18 cellular contexts compared by ENCODE assay signal in the genomic region with DNA sequence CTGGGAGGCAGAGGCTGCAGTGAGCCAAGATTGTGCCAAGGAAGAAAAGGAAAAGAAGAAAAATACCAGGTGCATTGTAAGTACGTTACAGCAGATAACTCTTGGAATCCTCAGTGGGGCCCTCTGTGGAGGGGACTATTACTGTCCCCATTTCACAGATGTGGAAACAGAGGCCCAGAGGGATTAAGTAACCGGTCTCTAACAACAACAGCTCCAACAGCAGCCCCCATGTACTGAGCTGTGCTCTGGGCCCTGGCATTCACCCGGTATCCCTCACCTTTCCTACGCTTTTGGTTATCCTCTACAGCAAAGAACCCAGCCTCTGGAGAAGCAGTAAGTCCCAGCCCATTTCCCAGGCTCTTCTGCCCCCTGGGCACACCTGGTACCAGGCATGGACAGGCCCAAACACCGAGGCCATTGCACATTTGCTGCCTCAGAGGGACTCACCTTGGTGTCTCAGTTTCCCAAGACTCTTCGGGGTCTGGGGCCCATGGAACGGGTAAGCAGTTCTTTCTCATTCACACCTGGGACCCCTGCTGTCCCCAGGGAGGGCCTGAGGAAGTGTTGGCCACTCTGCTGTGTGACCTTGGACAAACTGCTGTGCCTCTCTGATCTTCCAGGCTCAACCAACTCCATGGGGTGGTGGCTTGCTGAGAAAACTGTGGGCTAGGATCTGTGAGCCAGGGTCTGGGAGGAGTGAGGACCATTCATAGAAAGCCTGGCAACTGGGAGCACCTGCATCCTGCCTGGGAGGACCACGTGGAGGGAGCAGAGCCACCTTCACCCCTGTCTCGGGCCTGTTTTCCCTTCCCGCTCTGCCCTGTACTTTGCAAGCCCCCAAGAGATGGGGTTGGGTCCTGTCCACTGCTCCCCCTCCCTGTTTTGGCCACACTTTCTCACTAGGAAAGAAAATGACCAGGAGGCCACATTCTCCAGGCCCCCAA. TPM values are rescaled to one million over a fixed set of nuclear protein-coding genes. Genes with fewer than 3 reads are reported as not detected.
A peak's percentile ranks its signal among the peaks of the same experiment; 100 is the strongest.
DNase-seq lines count a peak whose midpoint lies in the region; ATAC-seq, FAIRE-seq and TF ChIP-seq lines count a peak whose summit lies in the region.
"Had no signal": no experiment of that assay in that cellular context is flagged by ENCODE, and none has a peak within 500 bp of the region (broad histone marks: within the 10 kb centered on the region; RNA-seq: fewer than 3 reads in every experiment).

No MANE protein-coding gene starts in this region.

- H3K79me2 ChIP-seq in astrocyte (ENCODE audit: insufficient read depth, low read length): no peaks in the 10 kb centered on the region

- H3K36me3 Mint-ChIP-seq in astrocyte (ENCODE audit: low read depth, unreplicated experiment) (no peaks in the 10 kb centered on the region), naive B cell (no peaks in the 10 kb centered on the region)
- H3K36me3 Mint-ChIP-seq in stimulated activated effector memory CD8-positive, alpha-beta T cell treated with anti-CD3 and anti-CD28 coated beads, Interleukin-12 subunit alpha, Interleukin-12 subunit beta, amount 100 ng/mL, for 72 hours: no peaks in the 10 kb centered on the region

- H4K20me1 ChIP-seq in BLaER1 treated with 17β-estradiol and CSF1 and Interleukin-3, amounts not matched to agents 10 nM and 100 nM: no peaks in the 10 kb centered on the region
- H4K20me1 ChIP-seq in astrocyte (ENCODE audit: insufficient read depth, low read length): no peaks in the 10 kb centered on the region

- H3K9me3 Mint-ChIP-seq in astrocyte (ENCODE audit: unreplicated experiment) (no peaks in the 10 kb centered on the region), naive B cell (peaks cover 0 to 6% (median 0%) of the 10 kb centered on the region in 7 donors)
- H3K9me3 Mint-ChIP-seq in stimulated activated effector memory CD8-positive, alpha-beta T cell treated with anti-CD3 and anti-CD28 coated beads, Interleukin-12 subunit alpha, Interleukin-12 subunit beta, amount 100 ng/mL, for 72 hours: no peaks in the 10 kb centered on the region

- peak overlapping the region in 9 of 11 experiments; percentile 69 to 84 (median 77); a peak in 14 of 22 replicates for H3K9ac ChIP-seq in BLaER1 treated with 17β-estradiol and CSF1 and Interleukin-3, amounts not matched to agents 10 nM and 100 nM
- H3K9ac ChIP-seq in astrocyte (ENCODE audit: low read length): no peak overlapping the region

- intact Hi-C loops in left lung (cut with DNase I): no loop called here

- no peak for FAIRE-seq in astrocyte (lab: Jason Lieb, UNC)

- no peak for ATAC-seq in naive B cell (ENCODE audit: low read depth in 2 of 2)
- no peak for ATAC-seq in stimulated activated effector memory CD8-positive, alpha-beta T cell treated with anti-CD3 and anti-CD28 coated beads, Interleukin-12 subunit alpha, Interleukin-12 subunit beta, amount 100 ng/mL, for 72 hours
- no peak for ATAC-seq in left lung
- ATAC-seq: PC-3 had no signal

- DNase-seq in astrocyte (ENCODE audit: low read depth) (no peak), naive B cell (no peak), left lung (no peak), NCI-H1436 (lab: John Stamatoyannopoulos, UW) (no peak)
- no peak for DNase-seq in stimulated activated effector memory CD8-positive, alpha-beta T cell treated with anti-CD3 and anti-CD28 coated beads, Interleukin-12 subunit alpha, Interleukin-12 subunit beta, amount 100 ng/mL, for 72 hours (ENCODE audit: low spot score in 2 of 2)
- no peak for DNase-seq in stimulated activated naive CD4-positive, alpha-beta T cell treated with Interleukin-2 at 50 U/mL for 16 hours (lab: John Stamatoyannopoulos, UW)
- DNase-seq: DND-41, KBM-7, NCI-H187 treated with DMSO at 0.1 percent for 48 hours, NCI-H226, NCI-H524, NCI-H82, PC-3, RPMI8226, SIG-M5 had no signal

- peak overlapping the region; percentile 5 to 99 (median 90); a peak in 20 of 22 replicates for H3K27ac ChIP-seq in BLaER1 treated with 17β-estradiol and CSF1 and Interleukin-3, amounts not matched to agents 10 nM and 100 nM
- H3K27ac ChIP-seq in astrocyte (ENCODE audit: low read depth, low read length) (no peak overlapping the region), left lung (no peak overlapping the region)
- H3K27ac ChIP-seq: C4-2B had no signal

- H2AFZ ChIP-seq in astrocyte (ENCODE audit: low read depth, low read length): no peak overlapping the region

- H3K27ac Mint-ChIP-seq in astrocyte (ENCODE audit: unreplicated experiment) (peak overlapping the region; percentile 18), naive B cell (peak overlapping the region; percentile 84 to 100 (median 96))
- H3K27ac Mint-ChIP-seq in stimulated activated effector memory CD8-positive, alpha-beta T cell treated with anti-CD3 and anti-CD28 coated beads, Interleukin-12 subunit alpha, Interleukin-12 subunit beta, amount 100 ng/mL, for 72 hours: peak overlapping the region; percentile 61

- H3K4me2 ChIP-seq in BLaER1 treated with 17β-estradiol and CSF1 and Interleukin-3, amounts not matched to agents 10 nM and 100 nM: peak overlapping the region; percentile 32 to 91 (median 86); a peak in 21 of 22 replicates
- H3K4me2 ChIP-seq in astrocyte (ENCODE audit: low read length): no peak overlapping the region

- TF ChIP-seq CTCF in astrocyte (IDR thresholded peaks at IDR 0.05; ENCODE audit: insufficient read depth, low read depth, low read length): no peak
- TF ChIP-seq CTCF in left lung (IDR thresholded peaks at IDR 0.05): no peak

- H3K4me1 ChIP-seq in BLaER1 treated with 17β-estradiol and CSF1 and Interleukin-3, amounts not matched to agents 10 nM and 100 nM: peaks cover 70 to 97% (median 92%) of the 10 kb centered on the region in 10 experiments
- peaks cover 10% of the 10 kb centered on the region for H3K4me1 ChIP-seq in astrocyte (ENCODE audit: insufficient read depth, low read length)
- H3K4me1 ChIP-seq in left lung: peaks cover 0 to 31% of the 10 kb centered on the region in 2 donors
- H3K4me1 ChIP-seq: HAP-1 had no signal

- H3K4me3 Mint-ChIP-seq in astrocyte (ENCODE audit: unreplicated experiment) (no peak overlapping the region), naive B cell (peak overlapping the region in 1 of 8 donors; percentile 42)
- H3K4me3 Mint-ChIP-seq in stimulated activated effector memory CD8-positive, alpha-beta T cell treated with anti-CD3 and anti-CD28 coated beads, Interleukin-12 subunit alpha, Interleukin-12 subunit beta, amount 100 ng/mL, for 72 hours: no peak overlapping the region

- peaks cover 4% of the 10 kb centered on the region for H3K27me3 Mint-ChIP-seq in astrocyte (ENCODE audit: low read depth, unreplicated experiment)
- peaks cover 0 to 8% (median 0%) of the 10 kb centered on the region in 3 donors for H3K27me3 Mint-ChIP-seq in naive B cell

- H3K36me3 ChIP-seq in BLaER1 treated with 17β-estradiol and CSF1 and Interleukin-3, amounts not matched to agents 10 nM and 100 nM: no peaks in the 10 kb centered on the region
- H3K36me3 ChIP-seq in astrocyte (ENCODE audit: insufficient read depth, low read length) (no peaks in the 10 kb centered on the region), left lung (no peaks in the 10 kb centered on the region)
- H3K36me3 ChIP-seq: HAP-1 had no signal

- no peak overlapping the region for H3K4me3 ChIP-seq in BLaER1 treated with 17β-estradiol and CSF1 and Interleukin-3, amounts not matched to agents 10 nM and 100 nM
- no peak overlapping the region for H3K4me3 ChIP-seq in astrocyte (ENCODE audit: insufficient read depth, low read depth, low read length)
- H3K4me3 ChIP-seq in left lung: no peak overlapping the region
- H3K4me3 ChIP-seq: HAP-1 had no signal

- H3K4me1 Mint-ChIP-seq in astrocyte (ENCODE audit: low read depth, unreplicated experiment) (peaks cover 9% of the 10 kb centered on the region), naive B cell (peaks cover 30 to 36% (median 34%) of the 10 kb centered on the region in 3 donors)
- H3K4me1 Mint-ChIP-seq in stimulated activated effector memory CD8-positive, alpha-beta T cell treated with anti-CD3 and anti-CD28 coated beads, Interleukin-12 subunit alpha, Interleukin-12 subunit beta, amount 100 ng/mL, for 72 hours: peaks cover 11% of the 10 kb centered on the region

- no peaks in the 10 kb centered on the region for H3K27me3 ChIP-seq in BLaER1 treated with 17β-estradiol and CSF1 and Interleukin-3, amounts not matched to agents 10 nM and 100 nM
- H3K27me3 ChIP-seq in astrocyte (ENCODE audit: insufficient read depth, low read length): no peaks in the 10 kb centered on the region
- H3K27me3 ChIP-seq in left lung: no peaks in the 10 kb centered on the region

- no peaks in the 10 kb centered on the region for H3K9me3 ChIP-seq in BLaER1 treated with 17β-estradiol and CSF1 and Interleukin-3, amounts not matched to agents 10 nM and 100 nM (replicated peaks in 1 of 11)
- H3K9me3 ChIP-seq in astrocyte (ENCODE audit: insufficient read depth, low read depth, low read length) (no peaks in the 10 kb centered on the region), left lung (no peaks in the 10 kb centered on the region)
- H3K9me3 ChIP-seq: HAP-1 had no signal

RNA-seq across cellular contexts. Expression of a gene that starts 59.9 kb away (rescaled TPM):
- total RNA-seq in astrocyte: 9.1 and 9.5 TPM in 2 replicates
- polyA plus RNA-seq in naive B cell (ENCODE audit: low read depth in 6 of 6): 1 to 10 TPM in 1 of 6 donors, under 1 TPM in 4, not detected in 1; 0.36 to 1.8 (median 0.73) TPM
- total RNA-seq in left lung: 1 to 10 TPM; 2.8 to 4.1 TPM

Comparison
In these comparisons a context has a peak if more than half of its experiments do, and no peak if none do; other contexts are left out.
1. H3K27ac ChIP-seq: peak in BLaER1 treated with 17β-estradiol and CSF1 and Interleukin-3, amounts not matched to agents 10 nM and 100 nM (11 of 11); none in astrocyte (single experiment) and left lung (0 of 2).
2. H3K27ac Mint-ChIP-seq: peak in every context shown above with its lines; median percentile 96 in naive B cell; 61 in stimulated activated effector memory CD8-positive, alpha-beta T cell treated with anti-CD3 and anti-CD28 coated beads, Interleukin-12 subunit alpha, Interleukin-12 subunit beta, amount 100 ng/mL, for 72 hours; 18 in astrocyte.